In the genomic region with DNA sequence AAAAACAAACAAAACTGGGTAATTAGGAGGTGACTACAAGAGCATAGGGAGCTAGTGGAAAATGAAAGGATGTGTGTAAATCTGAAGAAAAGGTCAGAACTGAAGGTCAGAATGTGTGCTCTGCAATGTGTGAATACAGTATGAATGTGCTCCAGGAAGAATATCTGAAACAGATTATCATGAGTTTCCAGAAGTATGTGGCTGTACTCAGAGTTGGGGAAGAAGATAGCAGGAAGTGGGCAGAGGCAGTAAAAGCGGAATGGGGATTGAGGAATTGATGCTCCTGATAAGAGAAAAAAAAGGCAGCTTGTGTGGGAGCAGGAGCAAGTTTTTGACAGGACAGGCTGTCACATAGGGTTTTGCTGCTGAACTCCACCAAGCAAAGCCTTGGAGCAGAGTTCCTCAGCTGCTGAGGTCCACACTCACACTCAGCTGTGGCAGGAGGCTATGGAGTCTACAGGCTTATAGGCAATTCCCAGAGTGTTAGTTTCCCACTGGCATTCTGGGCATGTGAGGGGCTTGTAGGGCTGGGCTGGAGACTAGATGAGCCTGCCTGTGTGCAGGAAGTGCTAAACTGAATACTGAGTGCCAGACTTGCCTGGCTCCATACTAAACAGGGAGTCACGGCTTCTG, we compare ENCODE assay signal across 11 cellular contexts. TPM values are rescaled to one million over a fixed set of nuclear protein-coding genes. Genes with fewer than 3 reads are reported as not detected.
DNase-seq lines count a peak whose midpoint lies in the region; ATAC-seq, FAIRE-seq and TF ChIP-seq lines count a peak whose summit lies in the region.
"Had no signal": no experiment of that assay in that cellular context is flagged by ENCODE, and none has a peak within 500 bp of the region (broad histone marks: within the 10 kb centered on the region; RNA-seq: fewer than 3 reads in every experiment).

No MANE protein-coding gene starts in this region.

- peak overlapping the region; percentile 71 for H3K27ac Mint-ChIP-seq in nephron progenitor cell

- FAIRE-seq in K562 (lab: Jason Lieb, UNC) (no peak), RCC 7860 (lab: Jason Lieb, UNC) (no peak)

- no peak for TF ChIP-seq EP300 in K562 (IDR thresholded peaks at IDR 0.05; ENCODE audit: low read length)

- H3K36me3 ChIP-seq in K562 (ENCODE audit: control insufficient read depth, insufficient read depth, low read length) = peaks cover 50% of the 10 kb centered on the region

- intact Hi-C loops in K562 (cut with micrococcal nuclease) = no loop called here

- H4K20me1 ChIP-seq in K562 (replicated peaks; ENCODE audit: control insufficient read depth, insufficient read depth, low read length) = 0 out of 2 replicates have a peak, but pooled peaks cover 5% of the 10 kb centered on the region

- no peaks in the 10 kb centered on the region for H3K79me2 ChIP-seq in K562 (ENCODE audit: control insufficient read depth, insufficient read depth, low read length)

- CTCF ChIA-PET in K562 (lab: Yijun Ruan, JAX; ENCODE audit: low intra/inter-chr PET ratio) = no interaction called here

- H3K4me1 ChIP-seq in K562 (replicated peaks in 1 of 2; ENCODE audit: control insufficient read depth in 2 of 2, insufficient read depth in 2 of 2, low read length in 2 of 2) = peaks cover 4 to 19% of the 10 kb centered on the region in 2 experiments; a peak in 4 of 5 replicates

- in situ Hi-C loops in K562 (cut with MboI) = no loop called here

- no peak overlapping the region for H3K4me3 Mint-ChIP-seq in nephron progenitor cell

- no peak overlapping the region for H3K4me3 ChIP-seq in K562
- H3K4me3 ChIP-seq: SJSA1 had no signal

- H3K27me3 ChIP-seq in K562 (ENCODE audit: control insufficient read depth in 2 of 2, insufficient read depth in 2 of 2, low read length in 2 of 2) = no peaks in the 10 kb centered on the region
- H3K27me3 ChIP-seq: SJSA1 had no signal

- H2AFZ ChIP-seq in K562 (ENCODE audit: low read depth, low read length) = no peak overlapping the region

- no peak for TF ChIP-seq POLR2A in K562 (conservative IDR thresholded peaks at IDR 0.05)

- 0 out of 4 replicates have a peak, but pooled peaks have one; percentile 7 to 17 for TF ChIP-seq RAD21 in K562 (CRISPR knock-in tag; conservative IDR thresholded peaks at IDR 0.05 in 1 of 2, IDR thresholded peaks at IDR 0.05 in 1 of 2)

- TF ChIP-seq CTCF in K562 (IDR thresholded peaks at IDR 0.05 in 2 of 3, conservative IDR thresholded peaks at IDR 0.05 in 1 of 3; ENCODE audit: insufficient read depth in 2 of 3, low read depth in 1 of 3, low read length in 3 of 3) (no peak), nephron progenitor cell (IDR thresholded peaks at IDR 0.05) (no peak)

- H3K4me2 ChIP-seq in K562 (ENCODE audit: insufficient read depth, low read length) = no peak overlapping the region

- H3K9me3 Mint-ChIP-seq in nephron progenitor cell = no peaks in the 10 kb centered on the region

- peaks cover 50% of the 10 kb centered on the region for H3K36me3 Mint-ChIP-seq in nephron progenitor cell (ENCODE audit: low read depth)

- ATAC-seq in K562 = peak; percentile 54
- ATAC-seq in HG03025 (IDR thresholded peaks at IDR 0.05; ENCODE audit: low FRiP score, unreplicated experiment) = no peak

- peak overlapping the region in 1 of 2 experiments; percentile 56; a peak in 1 of 4 replicates for H3K9ac ChIP-seq in K562 (ENCODE audit: insufficient read depth in 1 of 2, low read depth in 2 of 2, low read length in 2 of 2)

- H3K27me3 Mint-ChIP-seq in nephron progenitor cell (ENCODE audit: low read depth, poor library complexity) = no peaks in the 10 kb centered on the region

- POLR2A ChIA-PET in K562 (lab: Yijun Ruan, JAX) = interaction anchor here (0.6 to 3.6 kb wide), 10 partner anchors 8 to 183 kb away, joined by 3 to 15 read pairs (median 4); no protein-coding TSS in a partner anchor

- no peak overlapping the region for H3K27ac ChIP-seq in K562 (ENCODE audit: extremely low read depth, low read depth, low read length)
- H3K27ac ChIP-seq: SJSA1 had no signal

- WGBS in K562 (ENCODE audit: insufficient coverage, low coverage, missing lambda C conversion rate) = 51% methylated on average over 2 of the region's 2 CpGs

- BruUV-seq in K562 (replicated peaks; lab: Mats Ljungman, UMichigan) = no TSS peak

- DNase-seq in EH (ENCODE audit: low read depth) = peak; percentile 94
- DNase-seq in LHCN-M2 (ENCODE audit: low read depth) = peak; percentile 36
- no peak for DNase-seq in K562 (ENCODE audit: extremely low read depth in 1 of 4, low spot score in 3 of 4)
- no peak for DNase-seq in nephron progenitor cell
- DNase-seq in RCC 7860 (ENCODE audit: low spot score) = no peak
- DNase-seq in NCI-H69 (lab: John Stamatoyannopoulos, UW) = no peak
- DNase-seq in NOMO-1 treated with DMSO at 0.1 percent for 48 hours (lab: John Stamatoyannopoulos, UW; ENCODE audit: unreplicated experiment) = no peak
- DNase-seq: GDM1, NCI-H2029 had no signal

- peaks cover 8% of the 10 kb centered on the region for H3K4me1 Mint-ChIP-seq in nephron progenitor cell

- peaks cover 3% of the 10 kb centered on the region for H3K9me1 ChIP-seq in K562 (ENCODE audit: control insufficient read depth, insufficient read depth, low read length)

- no peaks in the 10 kb centered on the region for H3K9me3 ChIP-seq in K562 (replicated peaks; ENCODE audit: control insufficient read depth, insufficient read depth, low read depth, low read length)
- H3K9me3 ChIP-seq: SJSA1 had no signal

TF ChIP-seq in K562, 482 proteins besides CTCF, POLR2A, EP300 and RAD21 (continues in another document):
- TF ChIP-seq U2AF2 (optimal IDR thresholded peaks at IDR 0.05; ENCODE audit: low read depth, low read length) = no peak
- peak; percentile 66; the same call in 1 of the 2 replicates for TF ChIP-seq SMARCA4 (IDR thresholded peaks at IDR 0.05)
- TF ChIP-seq ZNF431 (CRISPR knock-in tag; IDR thresholded peaks at IDR 0.05) = no peak
- no peak for TF ChIP-seq HDAC3 (IDR thresholded peaks at IDR 0.05; ENCODE audit: borderline replicate concordance, partially characterized antibody)
- TF ChIP-seq MXI1 (IDR thresholded peaks at IDR 0.05; ENCODE audit: low read depth, low read length) = no peak
- TF ChIP-seq, protein P1, sequence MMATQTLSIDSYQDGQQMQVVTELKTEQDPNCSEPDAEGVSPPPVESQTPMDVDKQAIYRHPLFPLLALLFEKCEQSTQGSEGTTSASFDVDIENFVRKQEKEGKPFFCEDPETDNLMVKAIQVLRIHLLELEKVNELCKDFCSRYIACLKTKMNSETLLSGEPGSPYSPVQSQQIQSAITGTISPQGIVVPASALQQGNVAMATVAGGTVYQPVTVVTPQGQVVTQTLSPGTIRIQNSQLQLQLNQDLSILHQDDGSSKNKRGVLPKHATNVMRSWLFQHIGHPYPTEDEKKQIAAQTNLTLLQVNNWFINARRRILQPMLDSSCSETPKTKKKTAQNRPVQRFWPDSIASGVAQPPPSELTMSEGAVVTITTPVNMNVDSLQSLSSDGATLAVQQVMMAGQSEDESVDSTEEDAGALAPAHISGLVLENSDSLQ (IDR thresholded peaks at IDR 0.05) = peak; percentile 71; the same call in 1 of the 2 replicates
- peak; percentile 81; the same call in 1 of the 2 replicates for TF ChIP-seq CTBP1 (IDR thresholded peaks at IDR 0.05; ENCODE audit: borderline replicate concordance)
- no peak for TF ChIP-seq TAF7 (tag; IDR thresholded peaks at IDR 0.05)
- no peak for TF ChIP-seq ZNF766 (CRISPR knock-in tag; conservative IDR thresholded peaks at IDR 0.05)
- TF ChIP-seq TEAD4 (IDR thresholded peaks at IDR 0.05; ENCODE audit: low read length) = peak; percentile 76; the same call in 1 of the 2 replicates
- TF ChIP-seq TEAD4 (CRISPR knock-in tag; IDR thresholded peaks at IDR 0.05; ENCODE audit: borderline replicate concordance) = no peak

RNA-seq across cellular contexts. Expression of a gene that starts 22.9 kb away (rescaled TPM):
- total RNA-seq in LHCN-M2 (2014; rRNA removed) = 433 and 479 TPM in 2 replicates
- 301 TPM for polyA plus RNA-seq in LHCN-M2 (2012)
- 52.2 and 119 TPM in 2 replicates for total RNA-seq in K562 (2011; cell fraction: chromatin; rRNA removed; ENCODE audit: low replicate concordance)
- total RNA-seq in K562 (2011; cell fraction: nucleolus; rRNA removed) = 49.0 and 52.7 TPM in 2 replicates
- 81.8 and 141 TPM in 2 replicates for total RNA-seq in K562 (2011; cell fraction: nucleoplasm; rRNA removed)
- total RNA-seq in K562 (2014; rRNA removed) = 380 and 497 TPM in 2 replicates
- total RNA-seq in K562 (2014; rRNA removed; fragmentation: Illumina TruSeq; extraction: Trizol) = 286 and 296 TPM in 2 replicates
- 217 and 219 TPM in 2 replicates for total RNA-seq in K562 (2015; rRNA removed; fragmentation: Illumina TruSeq; extraction: Trizol)
- 273 and 286 TPM in 2 replicates for total RNA-seq in K562 (2021)
- 276 and 382 TPM in 2 replicates for polyA plus RNA-seq in K562 (2011; rRNA removed)
- polyA plus RNA-seq in K562 (2011; cell fraction: cytosol; rRNA removed) = 254 and 312 TPM in 2 replicates
- 75.0 and 103 TPM in 2 replicates for polyA plus RNA-seq in K562 (2011; cell fraction: nucleus; rRNA removed)
- polyA plus RNA-seq in K562 (2012) = 262 and 408 TPM in 2 replicates
- 213 and 246 TPM in 2 replicates for polyA plus RNA-seq in K562 (2014; fragmentation: Illumina TruSeq; extraction: Trizol)
- 100 to 1,000 TPM; 105 to 118 TPM for polyA plus RNA-seq in K562 (2014; fragmentation: Nextera tagmentation; extraction: Ambion mirVana)
- 295 and 305 TPM in 2 replicates for polyA plus RNA-seq in K562 (2014; rRNA removed)
- polyA minus RNA-seq in K562 (2011; rRNA and poly(A)+ RNA removed) = 211 and 268 TPM in 2 replicates
- polyA minus RNA-seq in K562 (2011; cell fraction: cytosol; rRNA and poly(A)+ RNA removed) = 75.6 and 99.9 TPM in 2 replicates
- polyA minus RNA-seq in K562 (2011; cell fraction: nucleus; rRNA and poly(A)+ RNA removed) = 17.5 and 34.1 TPM in 2 replicates

RNA-seq across cellular contexts. Expression of a gene that starts 28.5 kb away (rescaled TPM):
- total RNA-seq in LHCN-M2 (2014; rRNA removed) (5,716 and 6,248 TPM in 2 replicates), K562 (2014; rRNA removed) (2,805 and 3,364 TPM in 2 replicates), K562 (2014; rRNA removed; fragmentation: Illumina TruSeq; extraction: Trizol) (4,631 and 4,826 TPM in 2 replicates), K562 (2015; rRNA removed; fragmentation: Illumina TruSeq; extraction: Trizol) (3,943 and 3,973 TPM in 2 replicates), K562 (2021) (2,583 and 2,768 TPM in 2 replicates)
- 4,664 TPM for polyA plus RNA-seq in LHCN-M2 (2012)
- 453 and 475 TPM in 2 replicates for total RNA-seq in K562 (2011; cell fraction: chromatin; rRNA removed; ENCODE audit: low replicate concordance)
- 439 and 464 TPM in 2 replicates for total RNA-seq in K562 (2011; cell fraction: nucleolus; rRNA removed)
- 630 and 762 TPM in 2 replicates for total RNA-seq in K562 (2011; cell fraction: nucleoplasm; rRNA removed)
- polyA plus RNA-seq in K562 (2011; rRNA removed) (5,196 and 6,697 TPM in 2 replicates), K562 (2014; fragmentation: Illumina TruSeq; extraction: Trizol) (7,504 and 8,032 TPM in 2 replicates), K562 (2014; fragmentation: Nextera tagmentation; extraction: Ambion mirVana) (1,000 to 10,000 TPM; 2,984 to 3,298 TPM), K562 (2014; rRNA removed) (6,267 and 7,127 TPM in 2 replicates)
- 4,310 and 6,172 TPM in 2 replicates for polyA plus RNA-seq in K562 (2011; cell fraction: cytosol; rRNA removed)
- polyA plus RNA-seq in K562 (2011; cell fraction: nucleus; rRNA removed) = 1,280 and 2,340 TPM in 2 replicates
- polyA plus RNA-seq in K562 (2012) = 2,534 and 3,220 TPM in 2 replicates
- polyA minus RNA-seq in K562 (2011; rRNA and poly(A)+ RNA removed) = 2,540 and 2,827 TPM in 2 replicates
- polyA minus RNA-seq in K562 (2011; cell fraction: cytosol; rRNA and poly(A)+ RNA removed) = 724 and 768 TPM in 2 replicates
- polyA minus RNA-seq in K562 (2011; cell fraction: nucleus; rRNA and poly(A)+ RNA removed) = 135 and 291 TPM in 2 replicates

Comparison
In these comparisons a context has a peak if more than half of its experiments do, and no peak if none do; other contexts are left out.
1. DNase-seq: peak in EH (single experiment) and LHCN-M2 (single experiment); none in K562 (0 of 4), nephron progenitor cell (single experiment), RCC 7860 (single experiment), NCI-H69 (single experiment) and NOMO-1 treated with DMSO at 0.1 percent for 48 hours (single experiment).